ENCODE assay signal across 8 cellular contexts in the genomic region with DNA sequence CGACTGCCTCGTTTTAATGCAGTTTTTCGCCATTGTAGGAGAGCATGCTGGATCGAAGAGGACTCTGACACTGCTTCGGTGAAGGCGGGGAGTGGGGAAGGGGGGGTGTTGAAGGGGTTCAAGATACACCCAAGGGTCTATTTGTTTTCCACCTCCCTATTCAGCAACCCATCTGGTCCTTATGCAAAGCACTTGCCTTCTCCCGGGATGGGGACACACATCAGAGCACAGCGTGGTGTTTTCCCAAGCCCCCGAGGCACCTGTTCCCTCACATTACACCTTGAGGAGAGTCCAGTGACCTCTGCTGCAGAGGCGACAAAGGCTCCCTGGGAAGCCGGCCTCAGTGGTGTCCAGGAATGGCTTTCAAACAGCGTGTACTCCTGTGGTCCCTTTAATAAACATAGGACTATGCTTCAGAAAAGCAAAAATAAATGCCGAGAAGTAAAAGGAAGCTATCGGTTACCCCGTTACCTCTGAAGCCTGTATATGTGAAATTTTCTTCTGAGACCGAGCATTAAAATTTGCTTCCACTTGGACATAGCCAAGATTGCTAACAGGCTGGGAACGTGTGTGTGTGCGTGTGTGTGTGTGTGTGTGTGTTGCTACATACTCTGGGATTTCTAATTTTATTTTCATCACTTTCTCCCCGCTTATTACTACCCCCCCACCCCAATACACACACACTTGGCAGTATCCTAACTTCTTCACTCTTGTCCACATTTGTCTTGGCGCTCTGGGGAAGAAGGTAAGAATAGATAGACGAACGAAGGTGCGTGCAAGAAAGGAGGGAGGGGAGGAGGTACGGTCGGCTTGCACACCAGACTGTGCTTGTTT. TPM values are rescaled to one million over a fixed set of nuclear protein-coding genes. Genes with fewer than 3 reads are reported as not detected.
DNase-seq lines count a peak whose midpoint lies in the region; ATAC-seq and TF ChIP-seq lines count a peak whose summit lies in the region.

No MANE protein-coding gene starts in this region.

- peak in 4 of 5 donors; percentile 5 to 34 (median 16) for DNase-seq in CD4-positive, alpha-beta memory T cell
- DNase-seq in left cardiac atrium (peak; percentile 24), retinal pigment epithelial cell (ENCODE audit: low read depth) (no peak), HAP-1 (ENCODE audit: low spot score in 2 of 2) (no peak), amniotic stem cell (lab: John Stamatoyannopoulos, UW) (no peak)

- H3K4me3 Mint-ChIP-seq in CD4-positive, alpha-beta memory T cell: peak overlapping the region; percentile 84 to 96 (median 90)
- H3K4me3 Mint-ChIP-seq in activated T-helper 17 cell treated with anti-CD3 and anti-CD28 coated beads, Interleukin-2, amount 50 U/mL, for 72 hours: peak overlapping the region; percentile 84

- POLR2A ChIA-PET in CD4-positive, alpha-beta memory T cell (lab: Charles Lee; ENCODE audit: partially characterized antibody): interaction anchor here (1.3 to 1.8 kb wide), 3 partner anchors 10 to 94 kb away, joined by 5 to 6 read pairs (median 5); a partner anchor contains a TSS

- CTCF ChIA-PET in CD4-positive, alpha-beta memory T cell (lab: Charles Lee; ENCODE audit: partially characterized antibody): interaction anchor here (0.7 to 4.4 kb wide), 21 partner anchors 9 to 229 kb away, joined by 3 to 42 read pairs (median 3); no protein-coding TSS in a partner anchor

- TF ChIP-seq CTCF in retinal pigment epithelial cell (conservative IDR thresholded peaks at IDR 0.05; ENCODE audit: low read depth, low read length): no peak

- H3K36me3 Mint-ChIP-seq in CD4-positive, alpha-beta memory T cell: peaks cover 0 to 6% of the 10 kb centered on the region in 2 donors
- no peaks in the 10 kb centered on the region for H3K36me3 Mint-ChIP-seq in activated T-helper 17 cell treated with anti-CD3 and anti-CD28 coated beads, Interleukin-2, amount 50 U/mL, for 72 hours (ENCODE audit: low read depth)

- peaks cover 18% of the 10 kb centered on the region for H3K4me1 ChIP-seq in CD4-positive, alpha-beta memory T cell (ENCODE audit: insufficient read depth, low read length)
- H3K4me1 ChIP-seq in HAP-1: peaks cover 22% of the 10 kb centered on the region

- H3K27ac ChIP-seq in CD4-positive, alpha-beta memory T cell (ENCODE audit: low read depth, low read length): no peak overlapping the region

- H3K36me3 ChIP-seq in CD4-positive, alpha-beta memory T cell (ENCODE audit: insufficient read depth, low read length): no peaks in the 10 kb centered on the region
- no peaks in the 10 kb centered on the region for H3K36me3 ChIP-seq in HAP-1 (replicated peaks)

- H3K9me3 Mint-ChIP-seq in CD4-positive, alpha-beta memory T cell: peaks cover 0 to 1% (median 0%) of the 10 kb centered on the region in 8 donors
- H3K9me3 Mint-ChIP-seq in activated T-helper 17 cell treated with anti-CD3 and anti-CD28 coated beads, Interleukin-2, amount 50 U/mL, for 72 hours: no peaks in the 10 kb centered on the region

- H3K9me3 ChIP-seq in CD4-positive, alpha-beta memory T cell (ENCODE audit: control insufficient read depth in 1 of 2, low read length in 2 of 2): no peaks in the 10 kb centered on the region
- no peaks in the 10 kb centered on the region for H3K9me3 ChIP-seq in HAP-1

- H3K4me1 Mint-ChIP-seq in CD4-positive, alpha-beta memory T cell: peaks cover 15 to 27% (median 19%) of the 10 kb centered on the region in 4 donors
- no peaks in the 10 kb centered on the region for H3K4me1 Mint-ChIP-seq in activated T-helper 17 cell treated with anti-CD3 and anti-CD28 coated beads, Interleukin-2, amount 50 U/mL, for 72 hours

- no peaks in the 10 kb centered on the region for H3K27me3 ChIP-seq in CD4-positive, alpha-beta memory T cell (ENCODE audit: insufficient read depth, low read length)
- H3K27me3 ChIP-seq in HAP-1 (ENCODE audit: low read depth): no peaks in the 10 kb centered on the region

- peaks cover 0 to 2% of the 10 kb centered on the region in 2 donors for H3K27me3 Mint-ChIP-seq in CD4-positive, alpha-beta memory T cell
- peaks cover 5% of the 10 kb centered on the region for H3K27me3 Mint-ChIP-seq in activated T-helper 17 cell treated with anti-CD3 and anti-CD28 coated beads, Interleukin-2, amount 50 U/mL, for 72 hours

- in situ Hi-C loops in HAP-1 (cut with MboI; ENCODE audit: low sequenced_read_pairs): no loop called here

- intact Hi-C loops in CD4-positive, alpha-beta memory T cell (cut with micrococcal nuclease): loop anchor here (1.0 kb wide), 3 partner anchors 9 to 190 kb away; a partner anchor contains a TSS
- intact Hi-C loops in left cardiac atrium (cut with DNase I): loop anchor here in 1 of 2 donors (5.0 kb wide), 1 partner anchor 92 kb away; a partner anchor contains a TSS

- H3K27ac Mint-ChIP-seq in CD4-positive, alpha-beta memory T cell: peak overlapping the region; percentile 17 to 85 (median 47)
- H3K27ac Mint-ChIP-seq in activated T-helper 17 cell treated with anti-CD3 and anti-CD28 coated beads, Interleukin-2, amount 50 U/mL, for 72 hours: peak overlapping the region; percentile 59

- ATAC-seq in HG02610 (IDR thresholded peaks at IDR 0.05; ENCODE audit: unreplicated experiment) (peak; percentile 2), left cardiac atrium (no peak), GM21515 (IDR thresholded peaks at IDR 0.05; ENCODE audit: unreplicated experiment) (no peak)
- peak; percentile 3 for ATAC-seq in activated T-helper 17 cell treated with anti-CD3 and anti-CD28 coated beads, Interleukin-2, amount 50 U/mL, for 72 hours (replicated peaks)

- H3K4me3 ChIP-seq in CD4-positive, alpha-beta memory T cell (ENCODE audit: low read length in 2 of 2): peak overlapping the region in 1 of 2 donors; percentile 51
- H3K4me3 ChIP-seq in retinal pigment epithelial cell (ENCODE audit: low read length) (peak overlapping the region; percentile 59), HAP-1 (no peak overlapping the region)

RNA-seq across cellular contexts. Expression of a gene that starts 53.2 kb away (rescaled TPM):
- total RNA-seq in CD4-positive, alpha-beta memory T cell: not detected
- under 1 TPM in 1 of 2 donors, not detected in 1; 0.18 TPM for polyA plus RNA-seq in CD4-positive, alpha-beta memory T cell
- not detected for total RNA-seq in activated T-helper 17 cell treated with anti-CD3 and anti-CD28 coated beads, Interleukin-2, amount 50 U/mL, for 72 hours
- total RNA-seq in left cardiac atrium: not detected

Comparison
In these comparisons a context has a peak if more than half of its experiments do, and no peak if none do; other contexts are left out.
1. DNase-seq: peak in CD4-positive, alpha-beta memory T cell (4 of 5) and left cardiac atrium (single experiment); none in retinal pigment epithelial cell (single experiment), HAP-1 (0 of 2) and amniotic stem cell (single experiment).
2. ATAC-seq: peak in HG02610 (single experiment) and activated T-helper 17 cell treated with anti-CD3 and anti-CD28 coated beads, Interleukin-2, amount 50 U/mL, for 72 hours (single experiment); none in left cardiac atrium (0 of 2) and GM21515 (single experiment).